Comparison of ENCODE assay signal across 23 cellular contexts in the genomic region with DNA sequence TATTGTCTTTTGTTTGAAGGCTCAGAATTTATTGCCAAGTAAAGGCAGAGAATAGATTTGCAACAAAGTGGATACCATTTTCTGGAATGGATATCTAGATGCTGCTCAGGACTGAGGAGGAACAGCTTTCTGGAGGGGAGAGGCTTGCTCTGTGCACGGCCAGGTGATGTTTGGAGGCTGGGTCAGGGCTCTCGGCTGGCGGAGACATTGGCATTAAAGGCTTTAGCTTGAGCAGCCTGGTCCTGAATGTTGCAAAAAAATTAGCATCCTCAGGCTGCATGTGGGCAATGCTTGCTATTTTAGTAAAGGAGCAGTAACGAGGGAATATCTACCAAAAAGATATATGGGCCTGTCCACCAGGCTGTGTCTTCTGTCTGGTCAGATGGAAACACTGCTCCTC.
"Had no signal": no experiment of that assay in that cellular context is flagged by ENCODE, and none has a peak within 500 bp of the region (broad histone marks: within the 10 kb centered on the region; RNA-seq: fewer than 3 reads in every experiment).

No MANE protein-coding gene starts in this region.

- H3K4me1 ChIP-seq: breast epithelium, prostate gland had no signal

- DNase-seq: activated CD4-positive, alpha-beta T cell treated with anti-CD3 and anti-CD28 coated beads for 36 hours; activated CD4-positive, alpha-beta T cell treated with anti-CD3 and anti-CD28 coated beads, Interleukin-2, amount 50 U/mL, for 48 hours; activated CD8-positive, alpha-beta memory T cell treated with anti-CD3 and anti-CD28 coated beads, Interleukin-2, amount 10 ng/mL, durations not matched to agents 7 days and 5 days; activated naive CD4-positive, alpha-beta T cell; activated naive CD8-positive, alpha-beta T cell treated with anti-CD3 and anti-CD28 coated beads, Interleukin-2, amount 10 ng/mL, durations not matched to agents 7 days and 5 days; activated T-cell treated with anti-CD3 and anti-CD28 coated beads, Interleukin-2, amount 50 U/mL, for 1 hour; aorta; foreskin melanocyte; glutamatergic neuron; hippocampal formation; islet precursor cell; lower lobe of right lung; right cardiac atrium; stimulated activated CD4-positive, alpha-beta T cell treated with anti-CD3 and anti-CD28 coated beads, Interleukin-2, amount 100 ng/mL, for 24 hours; stimulated activated naive CD4-positive, alpha-beta T cell treated with Interleukin-2 at 50 U/mL for 16 hours; T-helper 17 cell had no signal

- H3K9me3 Mint-ChIP-seq: activated naive CD8-positive, alpha-beta T cell treated with anti-CD3 and anti-CD28 coated beads, Interleukin-2, amount 10 ng/mL, durations not matched to agents 7 days and 5 days; activated T-helper 17 cell treated with anti-CD3 and anti-CD28 coated beads, Interleukin-2, amount 50 U/mL, for 72 hours; natural killer cell treated with Interleukin-12 subunit alpha and Interleukin-12 subunit beta and Interleukin-15 and Interleukin-18, amount 100 ng/mL, for 72 hours had no signal

- H3K27me3 ChIP-seq: breast epithelium, tibial nerve had no signal

- H3K27ac Mint-ChIP-seq: activated CD4-positive, alpha-beta T cell treated with anti-CD3 and anti-CD28 coated beads for 36 hours; activated CD8-positive, alpha-beta memory T cell treated with anti-CD3 and anti-CD28 coated beads, Interleukin-2, amount 10 ng/mL, durations not matched to agents 7 days and 5 days; activated naive CD8-positive, alpha-beta T cell treated with anti-CD3 and anti-CD28 coated beads, Interleukin-2, amount 10 ng/mL, durations not matched to agents 7 days and 5 days; activated T-helper 17 cell treated with anti-CD3 and anti-CD28 coated beads, Interleukin-2, amount 50 U/mL, for 72 hours; natural killer cell treated with Interleukin-12 subunit alpha and Interleukin-12 subunit beta and Interleukin-15 and Interleukin-18, amount 100 ng/mL, for 72 hours; T-helper 17 cell; WTC11 had no signal

- ATAC-seq: activated CD4-positive, alpha-beta T cell treated with anti-CD3 and anti-CD28 coated beads for 36 hours; activated CD8-positive, alpha-beta memory T cell treated with anti-CD3 and anti-CD28 coated beads, Interleukin-2, amount 10 ng/mL, durations not matched to agents 7 days and 5 days; activated T-helper 17 cell treated with anti-CD3 and anti-CD28 coated beads, Interleukin-2, amount 50 U/mL, for 72 hours; lower lobe of right lung; natural killer cell treated with Interleukin-12 subunit alpha and Interleukin-12 subunit beta and Interleukin-15 and Interleukin-18, amount 100 ng/mL, for 72 hours; right cardiac atrium; T-helper 17 cell; WTC11 had no signal

- H3K27me3 Mint-ChIP-seq: activated CD4-positive, alpha-beta T cell treated with anti-CD3 and anti-CD28 coated beads for 36 hours; activated CD8-positive, alpha-beta memory T cell treated with anti-CD3 and anti-CD28 coated beads, Interleukin-2, amount 10 ng/mL, durations not matched to agents 7 days and 5 days; activated naive CD8-positive, alpha-beta T cell treated with anti-CD3 and anti-CD28 coated beads, Interleukin-2, amount 10 ng/mL, durations not matched to agents 7 days and 5 days; activated T-helper 17 cell treated with anti-CD3 and anti-CD28 coated beads, Interleukin-2, amount 50 U/mL, for 72 hours; natural killer cell treated with Interleukin-12 subunit alpha and Interleukin-12 subunit beta and Interleukin-15 and Interleukin-18, amount 100 ng/mL, for 72 hours; T-helper 17 cell had no signal

- H3K27ac ChIP-seq: breast epithelium, epithelial cell of prostate, lower lobe of right lung, prostate gland, tibial nerve had no signal

- H3K4me3 Mint-ChIP-seq: activated CD4-positive, alpha-beta T cell treated with anti-CD3 and anti-CD28 coated beads for 36 hours; activated CD8-positive, alpha-beta memory T cell treated with anti-CD3 and anti-CD28 coated beads, Interleukin-2, amount 10 ng/mL, durations not matched to agents 7 days and 5 days; activated naive CD8-positive, alpha-beta T cell treated with anti-CD3 and anti-CD28 coated beads, Interleukin-2, amount 10 ng/mL, durations not matched to agents 7 days and 5 days; activated T-helper 17 cell treated with anti-CD3 and anti-CD28 coated beads, Interleukin-2, amount 50 U/mL, for 72 hours; natural killer cell treated with Interleukin-12 subunit alpha and Interleukin-12 subunit beta and Interleukin-15 and Interleukin-18, amount 100 ng/mL, for 72 hours; T-helper 17 cell; WTC11 had no signal
